Comparison of ENCODE assay signal across 10 cellular contexts in genomic region chr19:18171605-18172327, GRCh38. TPM values are rescaled to one million over a fixed set of nuclear protein-coding genes. Genes with fewer than 3 reads are reported as not detected.
DNase-seq lines count a peak whose midpoint lies in the region; ATAC-seq, FAIRE-seq and TF ChIP-seq lines count a peak whose summit lies in the region.
"Had no signal": no experiment of that assay in that cellular context is flagged by ENCODE, and none has a peak within 500 bp of the region (broad histone marks: within the 10 kb centered on the region; RNA-seq: fewer than 3 reads in every experiment).

No MANE protein-coding gene starts in this region.

- H3K14ac ChIP-seq in neuronal stem cell (ENCODE audit: low read length), result no peak overlapping the region

- H3K4me2 ChIP-seq in GM12878 (ENCODE audit: control insufficient read depth, insufficient read depth), result peak overlapping the region; percentile 85
- H3K4me2 ChIP-seq in neuronal stem cell (ENCODE audit: insufficient read depth, low read length, poor library complexity, severe bottlenecking), result no peak overlapping the region

- TF ChIP-seq EP300 in GM12878 (IDR thresholded peaks at IDR 0.05; ENCODE audit: borderline replicate concordance in 1 of 2, control insufficient read depth in 1 of 2, low read depth in 2 of 2, low read length in 2 of 2), result no peak

- H3K79me2 ChIP-seq in GM12878 (ENCODE audit: control insufficient read depth, insufficient read depth, low read length), result peaks cover 28% of the 10 kb centered on the region

- RAD21 ChIA-PET in GM12878 (lab: Charles Lee; ENCODE audit: unreplicated experiment), result interaction anchor here (0.8 to 3.2 kb wide), 18 partner anchors 9 to 133 kb away, joined by 3 to 29 read pairs (median 6); partner anchors contain the start of genes JUND, MAST3, MPV17L2 and PIK3R2

- SMC1A ChIA-PET in GM12878 (lab: Charles Lee; ENCODE audit: uncharacterized antibody, unreplicated experiment), result interaction anchor here (1.0 to 2.3 kb wide), 11 partner anchors 10 to 80 kb away, joined by 3 to 20 read pairs (median 5); partner anchors contain the start of genes MPV17L2 and PIK3R2

- no peak for ATAC-seq in CD4-positive, alpha-beta T cell (ENCODE audit: poor library complexity)
- ATAC-seq in GM12878 (peak; percentile 5), HG02571 (IDR thresholded peaks at IDR 0.05; ENCODE audit: unreplicated experiment) (no peak)

- no peak overlapping the region for H2AK5ac ChIP-seq in neuronal stem cell (ENCODE audit: low read depth, low read length)

- H4K20me1 ChIP-seq in GM12878 (ENCODE audit: control insufficient read depth, insufficient read depth), result no peaks in the 10 kb centered on the region

- CTCF ChIA-PET in CD4-positive, alpha-beta T cell (lab: Charles Lee), result no interaction called here
- CTCF ChIA-PET in GM12878 (lab: Yijun Ruan, JAX), result interaction anchor here (0.9 to 2.0 kb wide), 9 partner anchors 11 to 108 kb away, joined by 3 to 9 read pairs (median 4); no protein-coding TSS in a partner anchor

- no peak for TF ChIP-seq POLR2A in GM12878 (IDR thresholded peaks at IDR 0.05; ENCODE audit: low read depth, low read length)

- H3K27me3 ChIP-seq in CD4-positive, alpha-beta T cell (ENCODE audit: control insufficient read depth, insufficient read depth, low read length), result no peaks in the 10 kb centered on the region
- H3K27me3 ChIP-seq in GM12878 (replicated peaks in 1 of 2; ENCODE audit: control insufficient read depth in 2 of 2, insufficient read depth in 2 of 2, low read length in 1 of 2), result no peaks in the 10 kb centered on the region
- H3K27me3 ChIP-seq in neuronal stem cell (ENCODE audit: control insufficient read depth in 3 of 3, insufficient read depth in 3 of 3, low read depth in 1 of 3, low read length in 3 of 3), result peaks cover 3 to 23% (median 20%) of the 10 kb centered on the region in 3 experiments

- H3K4me3 Mint-ChIP-seq in CD4-positive, alpha-beta T cell, result peak overlapping the region; percentile 13

- POLR2A ChIA-PET in CD4-positive, alpha-beta T cell (lab: Charles Lee), result interaction anchor here (0.6 to 1.0 kb wide), 2 partner anchors 21 to 54 kb away, joined by 3 read pairs; partner anchors contain the start of gene MPV17L2
- POLR2A ChIA-PET in GM12878 (lab: Charles Lee), result interaction anchor here (0.5 to 3.0 kb wide), 12 partner anchors 9 to 171 kb away, joined by 3 to 24 read pairs (median 4); partner anchors contain the start of genes JUND, MPV17L2 and PIK3R2

- H3K9ac ChIP-seq in GM12878 (ENCODE audit: control insufficient read depth, insufficient read depth, low read length) (peak overlapping the region; percentile 28; the same call in 1 of the 2 replicates), neuronal stem cell (ENCODE audit: low read depth, low read length, poor library complexity) (no peak overlapping the region)

- no peak overlapping the region for H3K23ac ChIP-seq in neuronal stem cell (ENCODE audit: low read depth, low read length, poor library complexity)

- H3K4me1 Mint-ChIP-seq in CD4-positive, alpha-beta T cell (ENCODE audit: low read depth), result peaks cover 13% of the 10 kb centered on the region

- TF ChIP-seq RAD21 in GM12878 (IDR thresholded peaks at IDR 0.05; ENCODE audit: insufficient read depth, low read depth, low read length), result no peak

- no peak overlapping the region for H3K27ac ChIP-seq in CD4-positive, alpha-beta T cell (ENCODE audit: low read depth, low read length)
- H3K27ac ChIP-seq in GM12878 (ENCODE audit: control insufficient read depth, insufficient read depth), result peak overlapping the region; percentile 79
- no peak overlapping the region for H3K27ac ChIP-seq in neuronal stem cell (replicated peaks; ENCODE audit: low read length)

- H2AFZ ChIP-seq in GM12878 (ENCODE audit: control insufficient read depth, low read depth, low read length) (no peak overlapping the region), neuronal stem cell (ENCODE audit: low read length) (no peak overlapping the region)

- no peaks in the 10 kb centered on the region for H3K9me3 ChIP-seq in CD4-positive, alpha-beta T cell (ENCODE audit: control insufficient read depth, low read length)
- H3K9me3 ChIP-seq in GM12878 (replicated peaks; ENCODE audit: control insufficient read depth, insufficient read depth, low read length) (no peaks in the 10 kb centered on the region), neuronal stem cell (replicated peaks in 1 of 2; ENCODE audit: control insufficient read depth in 2 of 2, insufficient read depth in 1 of 2, low read depth in 1 of 2, low read length in 2 of 2) (no peaks in the 10 kb centered on the region)

- H3K79me1 ChIP-seq in neuronal stem cell (ENCODE audit: low read depth, low read length), result peaks cover 4% of the 10 kb centered on the region

- H3K36me3 Mint-ChIP-seq in CD4-positive, alpha-beta T cell (ENCODE audit: low read depth), result peaks cover 21% of the 10 kb centered on the region

- no peak overlapping the region for H3K4me3 ChIP-seq in GM12878
- H3K4me3 ChIP-seq in neuronal stem cell (ENCODE audit: low read length in 2 of 2), result no peak overlapping the region

- H3K36me3 ChIP-seq in GM12878 (ENCODE audit: control insufficient read depth in 2 of 2, insufficient read depth in 2 of 2, low read length in 1 of 2), result peaks cover 6 to 9% of the 10 kb centered on the region in 2 experiments; a peak in 3 of 4 replicates
- H3K36me3 ChIP-seq in neuronal stem cell (replicated peaks in 1 of 2; ENCODE audit: control insufficient read depth in 2 of 2, insufficient read depth in 2 of 2, low read length in 2 of 2), result peaks cover 20 to 36% of the 10 kb centered on the region in 2 donors

- H3K4ac ChIP-seq in neuronal stem cell (ENCODE audit: low read length), result no peak overlapping the region

- H4K91ac ChIP-seq in neuronal stem cell (ENCODE audit: low read depth, low read length, poor library complexity), result peak overlapping the region; percentile 59

- H3K4me1 ChIP-seq in GM12878 (ENCODE audit: control insufficient read depth, insufficient read depth, low read length), result peaks cover 57% of the 10 kb centered on the region
- peaks cover 3 to 8% of the 10 kb centered on the region in 2 donors for H3K4me1 ChIP-seq in neuronal stem cell (ENCODE audit: control insufficient read depth in 2 of 2, insufficient read depth in 1 of 2, low read depth in 1 of 2, low read length in 2 of 2)

- no peak overlapping the region for H2BK15ac ChIP-seq in neuronal stem cell (ENCODE audit: low read length)

- H4K8ac ChIP-seq in neuronal stem cell (ENCODE audit: low read depth, low read length), result peak overlapping the region; percentile 50

- DNase-seq in CD4-positive, alpha-beta T cell, result no peak
- DNase-seq in GM19239 (ENCODE audit: insufficient read length, low spot score) (no peak), GM12878 (ENCODE audit: low read depth, low spot score) (no peak), neuronal stem cell (ENCODE audit: low spot score) (no peak), SK-N-DZ (ENCODE audit: low spot score) (no peak), putamen (ENCODE audit: low spot score) (no peak)
- DNase-seq in stimulated activated CD4-positive, alpha-beta T cell treated with anti-CD3 and anti-CD28 coated beads, Interleukin-4, amount 100 ng/mL, for 24 hours, result no peak
- DNase-seq: NCI-H146, T1000 had no signal

- no peak overlapping the region for H3K18ac ChIP-seq in neuronal stem cell (ENCODE audit: low read length)

- in situ Hi-C loops in GM12878 (cut with MboI), result no loop called here

- no peak overlapping the region for H2BK12ac ChIP-seq in neuronal stem cell (ENCODE audit: low read length)

- TF ChIP-seq CTCF in CD4-positive, alpha-beta T cell (IDR thresholded peaks at IDR 0.05), result no peak
- no peak for TF ChIP-seq CTCF in GM12878 (IDR thresholded peaks at IDR 0.05 in 2 of 3, conservative IDR thresholded peaks at IDR 0.05 in 1 of 3; ENCODE audit: control insufficient read depth in 2 of 3, extremely low read depth in 1 of 3, insufficient read depth in 1 of 3, low read depth in 3 of 3, low read length in 3 of 3)

- no peaks in the 10 kb centered on the region for H3K9me3 Mint-ChIP-seq in CD4-positive, alpha-beta T cell

- H3K27ac Mint-ChIP-seq in CD4-positive, alpha-beta T cell, result no peak overlapping the region

- H2BK5ac ChIP-seq in neuronal stem cell (ENCODE audit: low read length), result no peak overlapping the region

- BruUV-seq in GM12878 (replicated peaks; lab: Mats Ljungman, UMichigan), result no TSS peak

- intact Hi-C loops in CD4-positive, alpha-beta T cell (cut with DNase I, micrococcal nuclease), result no loop called here
- intact Hi-C loops in GM12878 (cut with micrococcal nuclease; ENCODE audit: unreplicated experiment), result loop anchor here (2.0 to 5.0 kb wide), 3 partner anchors 19 to 224 kb away; partner anchors contain the start of genes MAST3 and PIK3R2

- 25% methylated on average over 8 of the region's 8 CpGs for WGBS in GM12878 (ENCODE audit: insufficient coverage, insufficient replicate concordance, low lambda C conversion rate, missing lambda C conversion rate)
- no CpG with 5 or more reads among the region's 8 CpGs for WGBS in neuronal stem cell (ENCODE audit: extremely low coverage in 2 of 2, insufficient read length in 2 of 2, insufficient replicate concordance in 1 of 2), 2 donors

- no peaks in the 10 kb centered on the region for H3K27me3 Mint-ChIP-seq in CD4-positive, alpha-beta T cell

- H2BK120ac ChIP-seq in neuronal stem cell (ENCODE audit: low read depth, low read length), result no peak overlapping the region

- peak; percentile 74 for FAIRE-seq in GM19239 (lab: Jason Lieb, UNC)
- FAIRE-seq in GM12878 (lab: Jason Lieb, UNC), result no peak

RNA-seq across cellular contexts. Expression of gene IFI30, which starts 1.8 kb away (rescaled TPM):
- total RNA-seq in CD4-positive, alpha-beta T cell, result 10 to 100 TPM; 10.6 to 10.7 TPM
- 168 and 207 TPM in 2 replicates for total RNA-seq in GM12878 (2013; cell fraction: nucleolus; rRNA removed)
- total RNA-seq in GM12878 (2014; rRNA removed) (747 and 845 TPM in 2 replicates), GM12878 (2014; rRNA removed; fragmentation: Illumina TruSeq; extraction: Trizol) (221 and 225 TPM in 2 replicates), GM12878 (2021) (301 and 314 TPM in 2 replicates)
- polyA plus RNA-seq in GM12878 (2011; ENCODE audit: low read depth), result 218 TPM
- polyA plus RNA-seq in GM12878 (2011; rRNA removed) (232 and 365 TPM in 2 replicates), GM12878 (2014; fragmentation: Illumina TruSeq; extraction: Trizol) (147 and 257 TPM in 2 replicates), GM12878 (2014; fragmentation: Nextera tagmentation; extraction: Ambion mirVana) (1,000 to 10,000 TPM; 1,054 to 1,112 TPM), GM12878 (2014; rRNA removed) (492 and 678 TPM in 2 replicates), GM12878 (2016; fragmentation: Nextera tagmentation; extraction: Ambion mirVana) (100 to 1,000 TPM; 445 to 456 TPM)
- polyA plus RNA-seq in GM12878 (2011; cell fraction: cytosol; rRNA removed), result 606 and 650 TPM in 2 replicates
- 189 and 350 TPM in 2 replicates for polyA plus RNA-seq in GM12878 (2011; cell fraction: nucleus; rRNA removed)
- polyA plus RNA-seq in GM12878 (2012), result 260 and 337 TPM in 2 replicates
- 327 and 421 TPM in 2 replicates for polyA minus RNA-seq in GM12878 (2011; rRNA and poly(A)+ RNA removed)
- polyA minus RNA-seq in GM12878 (2011; cell fraction: cytosol; rRNA and poly(A)+ RNA removed), result 126 and 162 TPM in 2 replicates
- 67.9 and 87.0 TPM in 2 replicates for polyA minus RNA-seq in GM12878 (2011; cell fraction: nucleus; rRNA and poly(A)+ RNA removed)
- 0.79 TPM for polyA plus RNA-seq in neuronal stem cell (2013, experiment 1 of 2)
- polyA plus RNA-seq in neuronal stem cell (2013, experiment 2 of 2), result 0.73 TPM
- polyA plus RNA-seq in SK-N-DZ (2014; cell fraction: cytosol; rRNA removed), result 2.7 and 11.0 TPM in 2 replicates
- polyA plus RNA-seq in SK-N-DZ (2014; cell fraction: nucleus; rRNA removed), result 0.72 and 1.1 TPM in 2 replicates

RNA-seq across cellular contexts. Expression of gene PIK3R2, which starts 18.8 kb away (rescaled TPM):
- 1 to 10 TPM; 4.6 to 5.6 TPM for total RNA-seq in CD4-positive, alpha-beta T cell
- total RNA-seq in GM12878 (2013; cell fraction: nucleolus; rRNA removed), result 11.5 and 13.9 TPM in 2 replicates
- total RNA-seq in GM12878 (2014; rRNA removed) (6.3 and 8.0 TPM in 2 replicates), GM12878 (2014; rRNA removed; fragmentation: Illumina TruSeq; extraction: Trizol) (1.9 and 3.9 TPM in 2 replicates), GM12878 (2021) (22.6 and 23.3 TPM in 2 replicates)
- polyA plus RNA-seq in GM12878 (2011; ENCODE audit: low read depth), result 4.0 TPM
- polyA plus RNA-seq in GM12878 (2011; rRNA removed) (2.9 and 6.4 TPM in 2 replicates), GM12878 (2014; fragmentation: Illumina TruSeq; extraction: Trizol) (0.73 and 3.4 TPM in 2 replicates), GM12878 (2014; fragmentation: Nextera tagmentation; extraction: Ambion mirVana) (under 1 TPM; 0.26 to 0.75 TPM), GM12878 (2014; rRNA removed) (5.2 and 5.8 TPM in 2 replicates), GM12878 (2016; fragmentation: Nextera tagmentation; extraction: Ambion mirVana) (1 to 10 TPM; 1.1 TPM)
- 5.3 and 6.3 TPM in 2 replicates for polyA plus RNA-seq in GM12878 (2011; cell fraction: cytosol; rRNA removed)
- 10.3 and 15.7 TPM in 2 replicates for polyA plus RNA-seq in GM12878 (2011; cell fraction: nucleus; rRNA removed)
- polyA plus RNA-seq in GM12878 (2012), result 6.4 and 8.5 TPM in 2 replicates
- polyA minus RNA-seq in GM12878 (2011; rRNA and poly(A)+ RNA removed), result 6.4 and 9.5 TPM in 2 replicates
- 2.9 and 8.8 TPM in 2 replicates for polyA minus RNA-seq in GM12878 (2011; cell fraction: cytosol; rRNA and poly(A)+ RNA removed)
- 2.1 and 3.8 TPM in 2 replicates for polyA minus RNA-seq in GM12878 (2011; cell fraction: nucleus; rRNA and poly(A)+ RNA removed)
- 52.3 TPM for polyA plus RNA-seq in neuronal stem cell (2013, experiment 1 of 2)
- polyA plus RNA-seq in neuronal stem cell (2013, experiment 2 of 2), result 51.8 TPM
- 24.1 and 30.3 TPM in 2 replicates for polyA plus RNA-seq in SK-N-DZ (2014; cell fraction: cytosol; rRNA removed)
- polyA plus RNA-seq in SK-N-DZ (2014; cell fraction: nucleus; rRNA removed), result 17.4 and 26.3 TPM in 2 replicates

RNA-seq across cellular contexts. Expression of gene MPV17L2, which starts 21.3 kb away (rescaled TPM):
- total RNA-seq in CD4-positive, alpha-beta T cell, result 1 to 10 TPM; 2.8 to 3.9 TPM
- total RNA-seq in GM12878 (2013; cell fraction: nucleolus; rRNA removed), result 3.3 and 7.4 TPM in 2 replicates
- total RNA-seq in GM12878 (2014; rRNA removed) (26.7 and 32.0 TPM in 2 replicates), GM12878 (2014; rRNA removed; fragmentation: Illumina TruSeq; extraction: Trizol) (13.6 and 15.4 TPM in 2 replicates), GM12878 (2021) (17.9 and 19.9 TPM in 2 replicates)
- 3.9 TPM for polyA plus RNA-seq in GM12878 (2011; ENCODE audit: low read depth)
- polyA plus RNA-seq in GM12878 (2011; rRNA removed) (7.1 and 17.1 TPM in 2 replicates), GM12878 (2014; fragmentation: Illumina TruSeq; extraction: Trizol) (10.4 and 25.9 TPM in 2 replicates), GM12878 (2014; fragmentation: Nextera tagmentation; extraction: Ambion mirVana) (1 to 10 TPM; 5.1 to 7.7 TPM), GM12878 (2014; rRNA removed) (39.4 and 44.5 TPM in 2 replicates), GM12878 (2016; fragmentation: Nextera tagmentation; extraction: Ambion mirVana) (10 to 100 TPM; 46.2 to 57.2 TPM)
- 23.4 and 34.7 TPM in 2 replicates for polyA plus RNA-seq in GM12878 (2011; cell fraction: cytosol; rRNA removed)
- 12.4 and 16.0 TPM in 2 replicates for polyA plus RNA-seq in GM12878 (2011; cell fraction: nucleus; rRNA removed)
- polyA plus RNA-seq in GM12878 (2012), result 8.3 and 8.4 TPM in 2 replicates
- 16.2 and 19.9 TPM in 2 replicates for polyA minus RNA-seq in GM12878 (2011; rRNA and poly(A)+ RNA removed)
- polyA minus RNA-seq in GM12878 (2011; cell fraction: cytosol; rRNA and poly(A)+ RNA removed), result 6.1 and 7.6 TPM in 2 replicates
- 2.9 and 7.6 TPM in 2 replicates for polyA minus RNA-seq in GM12878 (2011; cell fraction: nucleus; rRNA and poly(A)+ RNA removed)
- 21.4 TPM for polyA plus RNA-seq in neuronal stem cell (2013, experiment 1 of 2)
- 20.5 TPM for polyA plus RNA-seq in neuronal stem cell (2013, experiment 2 of 2)
- 17.6 and 47.1 TPM in 2 replicates for polyA plus RNA-seq in SK-N-DZ (2014; cell fraction: cytosol; rRNA removed)
- 18.9 and 19.8 TPM in 2 replicates for polyA plus RNA-seq in SK-N-DZ (2014; cell fraction: nucleus; rRNA removed)

RNA-seq across cellular contexts. Expression of gene RAB3A, which starts 32.1 kb away (rescaled TPM):
- 10 to 100 TPM; 28.9 to 31.2 TPM for total RNA-seq in CD4-positive, alpha-beta T cell
- 9.4 and 18.2 TPM in 2 replicates for total RNA-seq in GM12878 (2013; cell fraction: nucleolus; rRNA removed)
- total RNA-seq in GM12878 (2014; rRNA removed) (0.98 and 1.2 TPM in 2 replicates), GM12878 (2014; rRNA removed; fragmentation: Illumina TruSeq; extraction: Trizol) (0.51 and 0.67 TPM in 2 replicates), GM12878 (2021) (2.9 and 3.5 TPM in 2 replicates)
- polyA plus RNA-seq in GM12878 (2011; ENCODE audit: low read depth), result 0.73 TPM
- polyA plus RNA-seq in GM12878 (2011; rRNA removed) (1.3 and 2.8 TPM in 2 replicates), GM12878 (2014; fragmentation: Illumina TruSeq; extraction: Trizol) (0.54 and 1.1 TPM in 2 replicates), GM12878 (2014; fragmentation: Nextera tagmentation; extraction: Ambion mirVana) (under 1 TPM in 1 of 2 experiments, not detected in 1; 0.07 TPM), GM12878 (2014; rRNA removed) (1.0 and 2.5 TPM in 2 replicates), GM12878 (2016; fragmentation: Nextera tagmentation; extraction: Ambion mirVana) (1 to 10 TPM; 1.6 to 2.0 TPM)
- 3.9 and 4.9 TPM in 2 replicates for polyA plus RNA-seq in GM12878 (2011; cell fraction: cytosol; rRNA removed)
- 9.4 and 10.2 TPM in 2 replicates for polyA plus RNA-seq in GM12878 (2011; cell fraction: nucleus; rRNA removed)
- polyA plus RNA-seq in GM12878 (2012), result 1.5 and 3.5 TPM in 2 replicates
- polyA minus RNA-seq in GM12878 (2011; rRNA and poly(A)+ RNA removed), result 13.7 and 23.1 TPM in 2 replicates
- 3.7 and 6.1 TPM in 2 replicates for polyA minus RNA-seq in GM12878 (2011; cell fraction: cytosol; rRNA and poly(A)+ RNA removed)
- polyA minus RNA-seq in GM12878 (2011; cell fraction: nucleus; rRNA and poly(A)+ RNA removed), result 8.9 and 16.6 TPM in 2 replicates
- polyA plus RNA-seq in neuronal stem cell (2013, experiment 1 of 2), result 3.4 TPM
- 4.3 TPM for polyA plus RNA-seq in neuronal stem cell (2013, experiment 2 of 2)
- polyA plus RNA-seq in SK-N-DZ (2014; cell fraction: cytosol; rRNA removed), result 12.2 and 15.0 TPM in 2 replicates
- 5.6 and 15.2 TPM in 2 replicates for polyA plus RNA-seq in SK-N-DZ (2014; cell fraction: nucleus; rRNA removed)

RNA-seq across cellular contexts. Expression of gene PDE4C, which starts 54.5 kb away (rescaled TPM):
- total RNA-seq in CD4-positive, alpha-beta T cell, result not detected
- 2.5 and 3.7 TPM in 2 replicates for total RNA-seq in GM12878 (2013; cell fraction: nucleolus; rRNA removed)
- total RNA-seq in GM12878 (2014; rRNA removed), result 0.28 and 1.1 TPM in 2 replicates
- total RNA-seq in GM12878 (2014; rRNA removed; fragmentation: Illumina TruSeq; extraction: Trizol), result 0.14 and 0.40 TPM in 2 replicates
- 0.27 and 0.67 TPM in 2 replicates for total RNA-seq in GM12878 (2021)
- polyA plus RNA-seq in GM12878 (2011; ENCODE audit: low read depth), result 0.26 TPM
- 0.19 and 0.43 TPM in 2 replicates for polyA plus RNA-seq in GM12878 (2011; rRNA removed)
- 0.25 and 0.42 TPM in 2 replicates for polyA plus RNA-seq in GM12878 (2011; cell fraction: cytosol; rRNA removed)
- polyA plus RNA-seq in GM12878 (2011; cell fraction: nucleus; rRNA removed), result 1.5 and 2.3 TPM in 2 replicates
- 0.43 and 0.52 TPM in 2 replicates for polyA plus RNA-seq in GM12878 (2012)
- polyA plus RNA-seq in GM12878 (2014; fragmentation: Illumina TruSeq; extraction: Trizol), result 0.15 TPM in 1 of 2 replicates, not detected in the other
- polyA plus RNA-seq in GM12878 (2014; fragmentation: Nextera tagmentation; extraction: Ambion mirVana), result under 1 TPM; 0.08 to 0.13 TPM
- 0.27 and 0.73 TPM in 2 replicates for polyA plus RNA-seq in GM12878 (2014; rRNA removed)
- under 1 TPM; 0.13 to 0.47 TPM for polyA plus RNA-seq in GM12878 (2016; fragmentation: Nextera tagmentation; extraction: Ambion mirVana)
- polyA minus RNA-seq in GM12878 (2011; rRNA and poly(A)+ RNA removed), result 0.41 TPM in 1 of 2 replicates, not detected in the other
- polyA minus RNA-seq in GM12878 (2011; cell fraction: cytosol; rRNA and poly(A)+ RNA removed), result not detected in 2 replicates
- 0.48 and 1.3 TPM in 2 replicates for polyA minus RNA-seq in GM12878 (2011; cell fraction: nucleus; rRNA and poly(A)+ RNA removed)
- polyA plus RNA-seq in neuronal stem cell (2013, experiment 1 of 2), result 0.14 TPM
- 0.12 TPM for polyA plus RNA-seq in neuronal stem cell (2013, experiment 2 of 2)
- polyA plus RNA-seq in SK-N-DZ (2014; cell fraction: cytosol; rRNA removed), result 9.0 and 9.9 TPM in 2 replicates
- 49.1 and 53.2 TPM in 2 replicates for polyA plus RNA-seq in SK-N-DZ (2014; cell fraction: nucleus; rRNA removed)

Comparison
In these comparisons a context has a peak if more than half of its experiments do, and no peak if none do; other contexts are left out.
1. RNA of gene IFI30, which starts 1.8 kb away (total RNA-seq): 168 to 845 TPM in GM12878; 10.6 to 10.7 TPM in CD4-positive, alpha-beta T cell; every median in the first group is over 10 times any median in the second.